22 cellular contexts compared by ENCODE assay signal in the genomic region with DNA sequence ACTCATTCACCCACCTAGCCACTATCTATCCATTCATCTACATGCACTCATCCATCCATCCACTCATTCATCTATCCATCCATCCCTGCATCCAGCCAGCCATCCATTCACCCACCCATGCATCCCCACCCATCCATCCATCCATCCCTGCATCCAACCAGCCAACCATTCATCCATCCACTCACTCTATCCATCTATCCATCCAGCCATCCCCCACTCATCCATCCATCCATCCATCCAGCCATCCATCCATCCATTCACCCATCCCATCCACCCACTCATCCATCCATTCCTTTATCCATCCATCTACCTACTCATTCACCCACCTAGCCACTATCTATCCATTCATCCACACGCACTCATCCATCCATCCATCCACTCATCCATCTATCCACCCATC.
"Had no signal": no experiment of that assay in that cellular context is flagged by ENCODE, and none has a peak within 500 bp of the region (broad histone marks: within the 10 kb centered on the region; RNA-seq: fewer than 3 reads in every experiment).

No MANE protein-coding gene starts in this region.

- H2AFZ ChIP-seq: neural progenitor cell, parathyroid adenoma had no signal

- FAIRE-seq: small intestine had no signal

- H3K36me3 ChIP-seq: neural progenitor cell, ovary, right lobe of liver, sigmoid colon, stomach, thoracic aorta, thyroid gland, tibial nerve, upper lobe of left lung, uterus had no signal

- H3K9me3 ChIP-seq: ovary, psoas muscle, right lobe of liver, sigmoid colon, stomach, thyroid gland, upper lobe of left lung, uterus had no signal

- H3K27ac ChIP-seq: neural progenitor cell, ovary, parathyroid adenoma, psoas muscle, right lobe of liver, sigmoid colon, stomach, thoracic aorta, thyroid gland, tibial nerve, upper lobe of left lung, uterus had no signal

- H3K9ac ChIP-seq: neural progenitor cell, parathyroid adenoma had no signal

- H3K4me1 ChIP-seq: neural progenitor cell, psoas muscle, right lobe of liver, sigmoid colon, tibial nerve, uterus had no signal

- H3K4me3 ChIP-seq: neural progenitor cell, ovary, psoas muscle, right lobe of liver, sigmoid colon, stomach, thoracic aorta, thyroid gland, tibial nerve, upper lobe of left lung, uterus had no signal

- DNase-seq: natural killer cell; occipital lobe; ovary; psoas muscle; right lobe of liver; sigmoid colon; small intestine; stimulated activated CD4-positive, alpha-beta T cell treated with anti-CD3 and anti-CD28 coated beads, Interleukin-15, amount 100 ng/mL, for 24 hours; stimulated activated CD4-positive, alpha-beta T cell treated with anti-CD3 and anti-CD28 coated beads, Interleukin-2, amount 100 ng/mL, for 24 hours; stimulated activated CD4-positive, alpha-beta T cell treated with anti-CD3 and anti-CD28 coated beads, Interleukin-2, amount 100 ng/mL, for 48 hours; stimulated activated CD4-positive, alpha-beta T cell treated with anti-CD3 and anti-CD28 coated beads, Interleukin-4, amount 100 ng/mL, for 24 hours; stimulated activated naive B cell treated with anti-CD40 and anti-IgM and Interleukin-4, amounts not matched to agents 10 μg/mL and 1 μg/mL and 100 μg/mL, for 72 hours; stimulated activated naive CD4-positive, alpha-beta T cell treated with Interleukin-2 at 50 U/mL for 16 hours; stomach; trophoblast cell; upper lobe of left lung; uterus had no signal

- H3K27me3 ChIP-seq: ovary, right lobe of liver, thyroid gland, upper lobe of left lung, uterus had no signal

- H3K79me2 ChIP-seq: parathyroid adenoma had no signal

- H3K4me2 ChIP-seq: neural progenitor cell had no signal
